ENCODE assay signal across 11 cellular contexts in genomic region chr11:44308923-44309482, GRCh38. TPM values are rescaled to one million over a fixed set of nuclear protein-coding genes. Genes with fewer than 3 reads are reported as not detected.
DNase-seq lines count a peak whose midpoint lies in the region; ATAC-seq, FAIRE-seq and TF ChIP-seq lines count a peak whose summit lies in the region.
"Had no signal": no experiment of that assay in that cellular context is flagged by ENCODE, and none has a peak within 500 bp of the region (broad histone marks: within the 10 kb centered on the region; RNA-seq: fewer than 3 reads in every experiment).

No MANE protein-coding gene starts in this region.

- ATAC-seq in GM19023 (IDR thresholded peaks at IDR 0.05; ENCODE audit: unreplicated experiment): no peak

- peaks cover 1% of the 10 kb centered on the region for H3K36me3 Mint-ChIP-seq in neural progenitor cell

- DNase-seq in AG04450 (ENCODE audit: low read depth, low spot score) (no peak), ELR (ENCODE audit: low read depth) (peak; percentile 31), cardiac fibroblast (ENCODE audit: low read depth in 2 of 2) (peak in 1 of 2 donors; percentile 35), neural progenitor cell (ENCODE audit: low spot score) (peak; percentile 73), GM12891 (ENCODE audit: insufficient read length, low spot score) (no peak), DMS79 (lab: John Stamatoyannopoulos, UW) (no peak), HuH-7 (ENCODE audit: low spot score) (no peak)
- DNase-seq: NCI-H1694 had no signal

- POLR2A ChIA-PET in AG04450 (lab: Yijun Ruan, JAX): no interaction called here

- H3K9me3 Mint-ChIP-seq in neural progenitor cell: peaks cover 2% of the 10 kb centered on the region
- H3K9me3 Mint-ChIP-seq: activated T-helper 17 cell treated with anti-CD3 and anti-CD28 coated beads, Interleukin-2, amount 50 U/mL, for 72 hours had no signal

- H3K4me3 ChIP-seq in AG04450 (ENCODE audit: low read depth, low read length) (0 out of 2 replicates have a peak overlapping the region, but pooled peaks have one; percentile 10), cardiac fibroblast (replicated peaks in 1 of 2; ENCODE audit: low read depth in 2 of 2, low read length in 2 of 2) (peak overlapping the region; percentile 11 to 41), neural progenitor cell (peak overlapping the region; percentile 43)

- no peaks in the 10 kb centered on the region for H3K36me3 ChIP-seq in neural progenitor cell

- H3K27me3 Mint-ChIP-seq in neural progenitor cell (ENCODE audit: insufficient read depth, low read depth): peaks cover 89% of the 10 kb centered on the region

- peak overlapping the region; percentile 84 for H3K4me3 Mint-ChIP-seq in neural progenitor cell

- no peak for FAIRE-seq in GM12891 (lab: Jason Lieb, UNC)

- H2AFZ ChIP-seq in neural progenitor cell (replicated peaks): peak overlapping the region; percentile 75

- H3K4me2 ChIP-seq in neural progenitor cell: peak overlapping the region; percentile 85

- peaks cover 53% of the 10 kb centered on the region for H3K4me1 Mint-ChIP-seq in neural progenitor cell

- H3K4me1 ChIP-seq in neural progenitor cell: peaks cover 35% of the 10 kb centered on the region

- H3F3A ChIP-seq in neural progenitor cell (ENCODE audit: low read depth): peaks cover 45% of the 10 kb centered on the region

- H3K27ac ChIP-seq in AG04450 (ENCODE audit: low read depth, low read length): no peak overlapping the region
- H3K27ac ChIP-seq in neural progenitor cell: no peak overlapping the region
- H3K27ac ChIP-seq: epithelial cell of prostate had no signal

- peaks cover 87% of the 10 kb centered on the region for H4K20me1 ChIP-seq in neural progenitor cell (ENCODE audit: low read depth)

- H3K79me2 ChIP-seq in neural progenitor cell (ENCODE audit: low read depth): no peaks in the 10 kb centered on the region

- peaks cover 99% of the 10 kb centered on the region for H3K27me3 ChIP-seq in AG04450 (ENCODE audit: control insufficient read depth, insufficient read depth, low read length)
- H3K27me3 ChIP-seq in neural progenitor cell: peaks cover 100% of the 10 kb centered on the region

- no peak overlapping the region for H3K27ac Mint-ChIP-seq in neural progenitor cell
- H3K27ac Mint-ChIP-seq: activated T-helper 17 cell treated with anti-CD3 and anti-CD28 coated beads, Interleukin-2, amount 50 U/mL, for 72 hours had no signal

- TF ChIP-seq CTCF in AG04450 (IDR thresholded peaks at IDR 0.05; ENCODE audit: low read depth, low read length) (no peak), cardiac fibroblast (IDR thresholded peaks at IDR 0.05; ENCODE audit: low read depth, low read length) (no peak), neural progenitor cell (IDR thresholded peaks at IDR 0.05) (no peak)

- TF ChIP-seq POLR2A in GM12891 (IDR thresholded peaks at IDR 0.05; ENCODE audit: low read depth, low read length): no peak

- CTCF ChIA-PET in AG04450 (lab: Charles Lee): no interaction called here

- H3K9ac ChIP-seq in neural progenitor cell: no peak overlapping the region

- H3K9me3 ChIP-seq in AG04450 (ENCODE audit: control insufficient read depth, insufficient read depth, low read length) (peaks cover 17% of the 10 kb centered on the region), neural progenitor cell (ENCODE audit: low read depth) (no peaks in the 10 kb centered on the region)

TF ChIP-seq in GM12891, 5 proteins besides CTCF, POLR2A, EP300 and RAD21:
- TF ChIP-seq PAX5 (IDR thresholded peaks at IDR 0.05; ENCODE audit: insufficient read depth, low read length, severe bottlenecking) (no peak), POU2F2 (IDR thresholded peaks at IDR 0.05; ENCODE audit: low read depth, low read length) (no peak), POLR2AphosphoS5 (IDR thresholded peaks at IDR 0.05; ENCODE audit: low read depth, low read length) (no peak), SPI1 (IDR thresholded peaks at IDR 0.05; ENCODE audit: low read depth, low read length) (no peak), TAF1 (IDR thresholded peaks at IDR 0.05; ENCODE audit: low read depth, low read length) (no peak)

RNA-seq across cellular contexts. Expression of gene ALX4, which starts 0.9 kb away (rescaled TPM):
- not detected in 2 replicates for polyA plus RNA-seq in AG04450 (2011; rRNA removed)
- not detected in 2 replicates for polyA minus RNA-seq in AG04450 (2011; rRNA and poly(A)+ RNA removed)
- not detected in 2 replicates for total RNA-seq in neural progenitor cell (ENCODE audit: low replicate concordance)
- not detected for polyA plus RNA-seq in GM12891 (2012; ENCODE audit: low read depth, missing spikeins)
- total RNA-seq: activated T-helper 17 cell treated with anti-CD3 and anti-CD28 coated beads, Interleukin-2, amount 50 U/mL, for 72 hours had no signal

Comparison
In these comparisons a context has a peak if more than half of its experiments do, and no peak if none do; other contexts are left out.
1. DNase-seq: peak in ELR (single experiment) and neural progenitor cell (single experiment); none in AG04450 (single experiment), GM12891 (single experiment), DMS79 (single experiment) and HuH-7 (single experiment).
2. Peak in every context shown above with its lines, with median percentiles within 50 percentile points of each other: H3K4me3 ChIP-seq.